ENCODE assay signal across 16 cellular contexts in the genomic region with DNA sequence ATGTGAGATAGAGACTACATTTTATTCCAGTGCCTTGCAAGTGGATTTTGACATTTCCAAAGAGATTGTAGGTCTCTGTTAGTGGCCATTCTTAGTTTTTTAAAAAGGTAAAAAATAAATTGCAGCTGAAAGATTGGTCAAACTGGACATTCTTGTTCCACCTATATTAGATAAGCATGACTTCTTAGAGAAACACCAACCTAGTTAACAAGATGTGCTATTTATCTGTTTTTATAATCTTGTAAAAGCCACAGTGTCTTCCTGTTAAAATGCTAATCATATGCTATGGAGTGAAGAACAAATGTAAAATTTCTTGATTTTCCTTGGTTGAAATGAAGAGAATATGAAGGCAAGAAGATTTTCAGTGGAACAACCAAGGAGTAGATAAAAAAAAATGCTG. TPM values are rescaled to one million over a fixed set of nuclear protein-coding genes. Genes with fewer than 3 reads are reported as not detected.
A peak's percentile ranks its signal among the peaks of the same experiment; 100 is the strongest.
DNase-seq lines count a peak whose midpoint lies in the region; ATAC-seq and TF ChIP-seq lines count a peak whose summit lies in the region.
"Had no signal": no experiment of that assay in that cellular context is flagged by ENCODE, and none has a peak within 500 bp of the region (broad histone marks: within the 10 kb centered on the region; RNA-seq: fewer than 3 reads in every experiment).

No MANE protein-coding gene starts in this region.

- no peak for TF ChIP-seq CTCF in CD8-positive, alpha-beta T cell (IDR thresholded peaks at IDR 0.05)
- TF ChIP-seq CTCF in RWPE1 (conservative IDR thresholded peaks at IDR 0.05; ENCODE audit: low read depth) (no peak), foreskin keratinocyte (conservative IDR thresholded peaks at IDR 0.05) (no peak)

- peak overlapping the region; percentile 66 to 89 (median 74) for H3K4me3 Mint-ChIP-seq in CD4-positive, CD25-positive, alpha-beta regulatory T cell
- H3K4me3 Mint-ChIP-seq in CD8-positive, alpha-beta T cell: peak overlapping the region; percentile 63
- peak overlapping the region; percentile 69 to 83 (median 77) for H3K4me3 Mint-ChIP-seq in immature natural killer cell

- CTCF ChIA-PET in CD8-positive, alpha-beta T cell (lab: Charles Lee): interaction anchor here (1.2 to 2.5 kb wide), 5 partner anchors 15 to 164 kb away, joined by 3 to 14 read pairs (median 6); no protein-coding TSS in a partner anchor
- CTCF ChIA-PET in RWPE1 (lab: Yijun Ruan, JAX): no interaction called here

- no peaks in the 10 kb centered on the region for H3K9me3 ChIP-seq in CD4-positive, CD25-positive, alpha-beta regulatory T cell (ENCODE audit: control insufficient read depth in 2 of 2, low read length in 2 of 2)
- no peaks in the 10 kb centered on the region for H3K9me3 ChIP-seq in CD8-positive, alpha-beta T cell (ENCODE audit: low read length)
- H3K9me3 ChIP-seq: BE2C, Caco-2, SJSA1 had no signal

- H3K4me1 ChIP-seq in CD4-positive, CD25-positive, alpha-beta regulatory T cell (ENCODE audit: control insufficient read depth, insufficient read depth, low read length, poor library complexity, severe bottlenecking): peaks cover 26% of the 10 kb centered on the region
- H3K4me1 ChIP-seq in CD8-positive, alpha-beta T cell (ENCODE audit: insufficient read depth, low read length): peaks cover 37% of the 10 kb centered on the region
- no peaks in the 10 kb centered on the region for H3K4me1 ChIP-seq in foreskin keratinocyte
- H3K4me1 ChIP-seq: BE2C, Caco-2, SJSA1 had no signal

- peaks cover 33% of the 10 kb centered on the region for H3K36me3 ChIP-seq in CD4-positive, CD25-positive, alpha-beta regulatory T cell (ENCODE audit: control insufficient read depth, insufficient read depth, low read length)
- H3K36me3 ChIP-seq in CD8-positive, alpha-beta T cell (ENCODE audit: insufficient read depth, low read length): peaks cover 32% of the 10 kb centered on the region

- H3K27me3 ChIP-seq in CD4-positive, CD25-positive, alpha-beta regulatory T cell (ENCODE audit: control insufficient read depth, insufficient read depth, low read length): no peaks in the 10 kb centered on the region
- no peaks in the 10 kb centered on the region for H3K27me3 ChIP-seq in CD8-positive, alpha-beta T cell (ENCODE audit: insufficient read depth, low read length)
- no peaks in the 10 kb centered on the region for H3K27me3 ChIP-seq in foreskin keratinocyte
- H3K27me3 ChIP-seq: BE2C, SJSA1 had no signal

- H3K27ac ChIP-seq in CD4-positive, CD25-positive, alpha-beta regulatory T cell (ENCODE audit: insufficient read depth, low read length, poor library complexity, severe bottlenecking): peak overlapping the region; percentile 56
- no peak overlapping the region for H3K27ac ChIP-seq in CD8-positive, alpha-beta T cell (ENCODE audit: low read depth, low read length)
- H3K27ac ChIP-seq in RWPE1 (peak overlapping the region; percentile 54), foreskin keratinocyte (no peak overlapping the region)
- H3K27ac ChIP-seq: SJSA1 had no signal

- H3K27me3 Mint-ChIP-seq in CD4-positive, CD25-positive, alpha-beta regulatory T cell: no peaks in the 10 kb centered on the region
- no peaks in the 10 kb centered on the region for H3K27me3 Mint-ChIP-seq in CD8-positive, alpha-beta T cell (ENCODE audit: low read depth)
- peaks cover 2 to 6% (median 4%) of the 10 kb centered on the region in 3 donors for H3K27me3 Mint-ChIP-seq in immature natural killer cell (ENCODE audit: low read depth in 3 of 3)

- H3K27ac Mint-ChIP-seq in CD4-positive, CD25-positive, alpha-beta regulatory T cell: peak overlapping the region; percentile 74 to 96 (median 84)
- H3K27ac Mint-ChIP-seq in CD8-positive, alpha-beta T cell: peak overlapping the region; percentile 85
- peak overlapping the region; percentile 12 to 79 (median 66) for H3K27ac Mint-ChIP-seq in immature natural killer cell

- H3K4me1 Mint-ChIP-seq in CD4-positive, CD25-positive, alpha-beta regulatory T cell: peaks cover 45 to 85% (median 50%) of the 10 kb centered on the region in 4 donors
- peaks cover 79% of the 10 kb centered on the region for H3K4me1 Mint-ChIP-seq in CD8-positive, alpha-beta T cell (ENCODE audit: low read depth)
- H3K4me1 Mint-ChIP-seq in immature natural killer cell: peaks cover 44 to 52% of the 10 kb centered on the region in 2 donors

- no peak for DNase-seq in CD4-positive, CD25-positive, alpha-beta regulatory T cell
- no peak for DNase-seq in CD8-positive, alpha-beta T cell
- no peak for DNase-seq in RWPE1 (ENCODE audit: low spot score)
- DNase-seq in immature natural killer cell: peak in 2 of 3 donors; percentile 22 to 29
- no peak for DNase-seq in hippocampal formation (lab: John Stamatoyannopoulos, UW)
- DNase-seq in foreskin keratinocyte: no peak
- DNase-seq in amygdala (lab: John Stamatoyannopoulos, UW): no peak
- DNase-seq: BE2C, Caco-2, H7, NCI-H1930, NCI-H2171, NCI-H510A, OCI-M1 had no signal

- intact Hi-C loops in CD8-positive, alpha-beta T cell (cut with DNase I, micrococcal nuclease): loop anchor here in 1 of 2 experiments (1.0 kb wide), 1 partner anchor 11 kb away; no protein-coding TSS in a partner anchor

- ATAC-seq in CD4-positive, CD25-positive, alpha-beta regulatory T cell (ENCODE audit: low read depth in 2 of 2): no peak
- ATAC-seq in CD8-positive, alpha-beta T cell: no peak
- no peak for ATAC-seq in foreskin keratinocyte
- ATAC-seq: HepG2 had no signal

- H3K36me3 Mint-ChIP-seq in CD4-positive, CD25-positive, alpha-beta regulatory T cell: peaks cover 70% of the 10 kb centered on the region
- peaks cover 86% of the 10 kb centered on the region for H3K36me3 Mint-ChIP-seq in CD8-positive, alpha-beta T cell
- H3K36me3 Mint-ChIP-seq in immature natural killer cell: peaks cover 48 to 66% (median 59%) of the 10 kb centered on the region in 3 donors

- POLR2A ChIA-PET in CD8-positive, alpha-beta T cell (lab: Charles Lee): interaction anchor here (0.7 to 1.9 kb wide), 7 partner anchors 12 to 66 kb away, joined by 3 to 10 read pairs (median 3); a partner anchor contains a TSS
- POLR2A ChIA-PET in RWPE1 (lab: Yijun Ruan, JAX; ENCODE audit: low non-redundant PET): no interaction called here

- H3K9me3 Mint-ChIP-seq in CD4-positive, CD25-positive, alpha-beta regulatory T cell: peaks cover 0 to 3% (median 0%) of the 10 kb centered on the region in 7 donors
- no peaks in the 10 kb centered on the region for H3K9me3 Mint-ChIP-seq in CD8-positive, alpha-beta T cell
- H3K9me3 Mint-ChIP-seq in immature natural killer cell: no peaks in the 10 kb centered on the region

- peak overlapping the region; percentile 64 for H3K4me3 ChIP-seq in CD4-positive, CD25-positive, alpha-beta regulatory T cell (ENCODE audit: low read depth, low read length)
- H3K4me3 ChIP-seq in CD8-positive, alpha-beta T cell (ENCODE audit: low read depth, low read length): no peak overlapping the region
- H3K4me3 ChIP-seq: SJSA1 had no signal

RNA-seq across cellular contexts. Expression of a gene that starts 33.4 kb away (rescaled TPM):
- total RNA-seq in CD4-positive, CD25-positive, alpha-beta regulatory T cell: 206 TPM
- 100 to 1,000 TPM; 262 to 418 (median 324) TPM for polyA plus RNA-seq in CD4-positive, CD25-positive, alpha-beta regulatory T cell
- total RNA-seq in CD8-positive, alpha-beta T cell: 10 to 100 TPM; 80.2 to 85.5 TPM
- polyA plus RNA-seq in immature natural killer cell (100 to 1,000 TPM in 1 of 3 donors, 10 to 100 TPM in 2; 63.2 to 154 (median 87.1) TPM), foreskin keratinocyte (not detected in 2 replicates)
- total RNA-seq in foreskin keratinocyte: not detected in 2 replicates
- total RNA-seq: Caco-2, H7, HepG2 had no signal
- polyA plus RNA-seq: HepG2 had no signal

Comparison
In these comparisons a context has a peak if more than half of its experiments do, and no peak if none do; other contexts are left out.
1. DNase-seq: peak in immature natural killer cell (2 of 3); none in CD4-positive, CD25-positive, alpha-beta regulatory T cell (0 of 3), CD8-positive, alpha-beta T cell (0 of 7), RWPE1 (single experiment), hippocampal formation (0 of 2), foreskin keratinocyte (0 of 2) and amygdala (0 of 56).
2. H3K27ac ChIP-seq: peak in CD4-positive, CD25-positive, alpha-beta regulatory T cell (single experiment) and RWPE1 (single experiment); none in CD8-positive, alpha-beta T cell (single experiment) and foreskin keratinocyte (single experiment).
3. RNA of a gene that starts 33.4 kb away (total RNA-seq): 206 TPM in CD4-positive, CD25-positive, alpha-beta regulatory T cell (single experiment) and 80.2 to 85.5 TPM in CD8-positive, alpha-beta T cell; not detected in foreskin keratinocyte; every median in the first group is over 10 times any median in the second.
4. Peak in every context shown above with its lines, with median percentiles within 50 percentile points of each other: H3K27ac Mint-ChIP-seq and H3K4me3 Mint-ChIP-seq.